ENCODE assay signal across 23 cellular contexts in genomic region chr12:128682542-128683315, GRCh38.
A peak's percentile ranks its signal among the peaks of the same experiment; 100 is the strongest.
DNase-seq lines count a peak whose midpoint lies in the region; FAIRE-seq and TF ChIP-seq lines count a peak whose summit lies in the region.
"Had no signal": no experiment of that assay in that cellular context is flagged by ENCODE, and none has a peak within 500 bp of the region (broad histone marks: within the 10 kb centered on the region; RNA-seq: fewer than 3 reads in every experiment).

No MANE protein-coding gene starts in this region.

- peak overlapping the region; percentile 24 for H3K4me3 ChIP-seq in WERI-Rb-1 (ENCODE audit: low read depth, low read length)

- no peaks in the 10 kb centered on the region for H3K36me3 ChIP-seq in WERI-Rb-1

- peaks cover 4% of the 10 kb centered on the region for H3K36me3 Mint-ChIP-seq in glutamatergic neuron (ENCODE audit: unreplicated experiment)

- no peak for FAIRE-seq in GM12892 (lab: Jason Lieb, UNC)
- FAIRE-seq: A204.1, GM12891, HTR-8/SVneo had no signal

- intact Hi-C loops in posterior vena cava (cut with DNase I) = no loop called here

- H3K27me3 Mint-ChIP-seq in glutamatergic neuron (ENCODE audit: unreplicated experiment) = peaks cover 6% of the 10 kb centered on the region
- H3K27me3 Mint-ChIP-seq: CD8-positive, alpha-beta memory T cell had no signal

- TF ChIP-seq CTCF in WERI-Rb-1 (IDR thresholded peaks at IDR 0.05; ENCODE audit: low read depth, low read length) = peak; percentile 43
- TF ChIP-seq CTCF in glutamatergic neuron (IDR thresholded peaks at IDR 0.05; ENCODE audit: partially characterized antibody, unreplicated experiment) = no peak

- H3K27ac Mint-ChIP-seq in glutamatergic neuron (ENCODE audit: unreplicated experiment) = peak overlapping the region; percentile 42

- no peak overlapping the region for H3K4me3 Mint-ChIP-seq in glutamatergic neuron (ENCODE audit: unreplicated experiment)
- H3K4me3 Mint-ChIP-seq: CD8-positive, alpha-beta memory T cell had no signal

- no peaks in the 10 kb centered on the region for H3K9me3 ChIP-seq in WERI-Rb-1 (ENCODE audit: severe bottlenecking)
- H3K9me3 ChIP-seq: SK-N-SH had no signal

- no peak for TF ChIP-seq POLR2A in GM12892 (IDR thresholded peaks at IDR 0.05; ENCODE audit: low read depth, low read length)

- no peaks in the 10 kb centered on the region for H3K27me3 ChIP-seq in WERI-Rb-1 (ENCODE audit: insufficient read depth, low read depth, severe bottlenecking)

- H3K9me3 Mint-ChIP-seq in glutamatergic neuron (ENCODE audit: unreplicated experiment) = peaks cover 20% of the 10 kb centered on the region

- peak overlapping the region; percentile 80 for H3K27ac ChIP-seq in WERI-Rb-1
- H3K27ac ChIP-seq: C4-2B, RWPE1 had no signal

- peak; percentile 96 to 98 for DNase-seq in NCI-H524 (lab: John Stamatoyannopoulos, UW)
- peak; percentile 93 for DNase-seq in WERI-Rb-1
- no peak for DNase-seq in glutamatergic neuron
- peak; percentile 34 for DNase-seq in posterior vena cava (ENCODE audit: low spot score)
- no peak for DNase-seq in GM12892 (ENCODE audit: insufficient read length)
- DNase-seq in NCI-H510A treated with DMSO at 0.1 percent for 48 hours (lab: John Stamatoyannopoulos, UW) = no peak
- DNase-seq in NCI-H1105 treated with DMSO at 0.1 percent for 48 hours (lab: John Stamatoyannopoulos, UW) = no peak
- DNase-seq: Calu3; CD8-positive, alpha-beta memory T cell; DMS79 treated with DMSO at 0.1 percent for 48 hours; H7; NCI-H1105; NCI-H1694; NCI-H2081; NCI-H2171 treated with DMSO at 0.1 percent for 48 hours; NK-92 treated with Interleukin-12 subunit alpha and Interleukin-12 subunit beta, amount 100 ng/mL, for 24 hours; SHP77 treated with DMSO at 0.1 percent for 48 hours; SK-N-SH had no signal

- H3K4me1 Mint-ChIP-seq in glutamatergic neuron (ENCODE audit: low read depth, unreplicated experiment) = peaks cover 1% of the 10 kb centered on the region

Comparison
In these comparisons a context has a peak if more than half of its experiments do, and no peak if none do; other contexts are left out.
1. DNase-seq: peak in NCI-H524 (2 of 2), WERI-Rb-1 (single experiment) and posterior vena cava (single experiment); none in glutamatergic neuron (single experiment), GM12892 (single experiment), NCI-H510A treated with DMSO at 0.1 percent for 48 hours (single experiment) and NCI-H1105 treated with DMSO at 0.1 percent for 48 hours (single experiment).